ENCODE assay signal across 8 cellular contexts in genomic region chr16:88430524-88431446, GRCh38. TPM values are rescaled to one million over a fixed set of nuclear protein-coding genes. Genes with fewer than 3 reads are reported as not detected.
A peak's percentile ranks its signal among the peaks of the same experiment; 100 is the strongest.
DNase-seq lines count a peak whose midpoint lies in the region; ATAC-seq and TF ChIP-seq lines count a peak whose summit lies in the region.

No MANE protein-coding gene starts in this region.

- no peak for TF ChIP-seq CTCF in CD8-positive, alpha-beta T cell (IDR thresholded peaks at IDR 0.05)
- TF ChIP-seq CTCF in fibroblast of villous mesenchyme (IDR thresholded peaks at IDR 0.05; ENCODE audit: insufficient read depth, low read depth, low read length) (no peak), RWPE1 (conservative IDR thresholded peaks at IDR 0.05; ENCODE audit: low read depth) (no peak)

- no peaks in the 10 kb centered on the region for H3K36me3 Mint-ChIP-seq in CD8-positive, alpha-beta T cell

- H3K27me3 Mint-ChIP-seq in CD8-positive, alpha-beta T cell (ENCODE audit: low read depth) = no peaks in the 10 kb centered on the region

- peak overlapping the region; percentile 42 for H3K27ac ChIP-seq in CD8-positive, alpha-beta T cell (ENCODE audit: low read depth, low read length)
- H3K27ac ChIP-seq in skeletal muscle tissue (ENCODE audit: low read depth, low read length) (no peak overlapping the region), RWPE1 (no peak overlapping the region)

- POLR2A ChIA-PET in CD8-positive, alpha-beta T cell (lab: Charles Lee) = interaction anchor here (0.7 to 1.1 kb wide), 2 partner anchors 8 to 480 kb away, joined by 3 read pairs; partner anchors contain the start of gene BANP
- POLR2A ChIA-PET in RWPE1 (lab: Yijun Ruan, JAX; ENCODE audit: low non-redundant PET) = no interaction called here

- H3K9me3 Mint-ChIP-seq in CD8-positive, alpha-beta T cell = no peaks in the 10 kb centered on the region

- H3K9ac ChIP-seq in skeletal muscle tissue (ENCODE audit: low read depth in 1 of 3, low read length in 3 of 3) = peak overlapping the region; percentile 51 to 75 (median 53)

- H3K4me3 ChIP-seq in CD8-positive, alpha-beta T cell (ENCODE audit: low read depth, low read length) = peak overlapping the region; percentile 55
- H3K4me3 ChIP-seq in fibroblast of villous mesenchyme (ENCODE audit: low read depth, low read length) (peak overlapping the region; percentile 9), skeletal muscle tissue (ENCODE audit: low read length in 3 of 3) (peak overlapping the region; percentile 30 to 41 (median 35))

- DNase-seq in CD8-positive, alpha-beta T cell = peak in 6 of 7 experiments; percentile 25 to 78 (median 41)
- DNase-seq in activated CD8-positive, alpha-beta memory T cell treated with anti-CD3 and anti-CD28 coated beads, Interleukin-2, amount 50 U/mL, for 48 hours = peak; percentile 77
- DNase-seq in fibroblast of villous mesenchyme (ENCODE audit: low read depth) = no peak
- DNase-seq in NCI-H2227 (lab: John Stamatoyannopoulos, UW; ENCODE audit: unreplicated experiment) = no peak
- no peak for DNase-seq in RWPE1 (ENCODE audit: low spot score)

- peak; percentile 67 for ATAC-seq in CD8-positive, alpha-beta T cell
- ATAC-seq in HG03066 (IDR thresholded peaks at IDR 0.05; ENCODE audit: low read depth, unreplicated experiment) (peak; percentile 58), GM19328 (IDR thresholded peaks at IDR 0.05; ENCODE audit: unreplicated experiment) (no peak)

- peak overlapping the region; percentile 72 for H3K4me3 Mint-ChIP-seq in CD8-positive, alpha-beta T cell

- no peaks in the 10 kb centered on the region for H3K9me3 ChIP-seq in CD8-positive, alpha-beta T cell (ENCODE audit: low read length)
- H3K9me3 ChIP-seq in skeletal muscle tissue (ENCODE audit: control insufficient read depth in 3 of 3, low read length in 3 of 3) = no peaks in the 10 kb centered on the region

- H3K4me1 ChIP-seq in CD8-positive, alpha-beta T cell (ENCODE audit: insufficient read depth, low read length) = peaks cover 13% of the 10 kb centered on the region
- peaks cover 10 to 12% (median 11%) of the 10 kb centered on the region in 3 donors for H3K4me1 ChIP-seq in skeletal muscle tissue (ENCODE audit: control insufficient read depth in 3 of 3, insufficient read depth in 3 of 3, low read length in 3 of 3)

- H3K36me3 ChIP-seq in CD8-positive, alpha-beta T cell (ENCODE audit: insufficient read depth, low read length) = no peaks in the 10 kb centered on the region
- H3K36me3 ChIP-seq in skeletal muscle tissue (ENCODE audit: control insufficient read depth in 3 of 3, insufficient read depth in 3 of 3, low read length in 3 of 3) = no peaks in the 10 kb centered on the region

- H3K27me3 ChIP-seq in CD8-positive, alpha-beta T cell (ENCODE audit: insufficient read depth, low read length) = no peaks in the 10 kb centered on the region
- peaks cover 34 to 47% (median 44%) of the 10 kb centered on the region in 3 donors for H3K27me3 ChIP-seq in skeletal muscle tissue (ENCODE audit: control insufficient read depth in 3 of 3, insufficient read depth in 3 of 3, low read length in 3 of 3)

- CTCF ChIA-PET in CD8-positive, alpha-beta T cell (lab: Charles Lee) = interaction anchor here (0.6 to 1.4 kb wide), 3 partner anchors 8 to 98 kb away, joined by 3 read pairs; no protein-coding TSS in a partner anchor
- CTCF ChIA-PET in RWPE1 (lab: Yijun Ruan, JAX) = interaction anchor here (0.6 to 1.0 kb wide), 2 partner anchors 46 to 48 kb away, joined by 3 read pairs; partner anchors contain the start of gene ZNF469

- H3K4me1 Mint-ChIP-seq in CD8-positive, alpha-beta T cell (ENCODE audit: low read depth) = peaks cover 6% of the 10 kb centered on the region

- H3K27ac Mint-ChIP-seq in CD8-positive, alpha-beta T cell = no peak overlapping the region

- intact Hi-C loops in CD8-positive, alpha-beta T cell (cut with DNase I, micrococcal nuclease) = no loop called here

RNA-seq across cellular contexts. Expression of gene ZFPM1, which starts 22.3 kb away (rescaled TPM):
- total RNA-seq in CD8-positive, alpha-beta T cell = 10 to 100 TPM; 43.4 to 46.5 TPM
- total RNA-seq in fibroblast of villous mesenchyme = 2.6 TPM in 2 replicates
- total RNA-seq in skeletal muscle tissue = 0.52 TPM

RNA-seq across cellular contexts. Expression of gene ZNF469, which starts 48.0 kb away (rescaled TPM):
- 1 to 10 TPM in 1 of 2 experiments, under 1 TPM in 1; 0.83 to 1.0 TPM for total RNA-seq in CD8-positive, alpha-beta T cell
- total RNA-seq in fibroblast of villous mesenchyme (6.0 and 9.7 TPM in 2 replicates), skeletal muscle tissue (3.7 TPM)

Comparison
In these comparisons a context has a peak if more than half of its experiments do, and no peak if none do; other contexts are left out.
1. DNase-seq: peak in CD8-positive, alpha-beta T cell (6 of 7) and activated CD8-positive, alpha-beta memory T cell treated with anti-CD3 and anti-CD28 coated beads, Interleukin-2, amount 50 U/mL, for 48 hours (single experiment); none in fibroblast of villous mesenchyme (single experiment), NCI-H2227 (single experiment) and RWPE1 (single experiment).
2. RNA of gene ZFPM1, which starts 22.3 kb away (total RNA-seq): 43.4 to 46.5 TPM in CD8-positive, alpha-beta T cell; 2.6 TPM in fibroblast of villous mesenchyme and 0.52 TPM in skeletal muscle tissue (single experiment); every median in the first group is over 10 times any median in the second.
3. Peak in every context shown above with its lines, with median percentiles within 50 percentile points of each other: H3K4me3 ChIP-seq.